In genomic region chr7:43756368-43757072, GRCh38 we compare ENCODE assay signal across 10 cellular contexts. TPM values are rescaled to one million over a fixed set of nuclear protein-coding genes. Genes with fewer than 3 reads are reported as not detected.
DNase-seq lines count a peak whose midpoint lies in the region; ATAC-seq, FAIRE-seq and TF ChIP-seq lines count a peak whose summit lies in the region.
"Had no signal": no experiment of that assay in that cellular context is flagged by ENCODE, and none has a peak within 500 bp of the region (broad histone marks: within the 10 kb centered on the region; RNA-seq: fewer than 3 reads in every experiment).

No MANE protein-coding gene starts in this region.

- TF ChIP-seq CTCF in endodermal cell (conservative IDR thresholded peaks at IDR 0.05), result no peak
- no peak for TF ChIP-seq CTCF in mucosa of descending colon (IDR thresholded peaks at IDR 0.05)

- no peak for FAIRE-seq in HTR-8/SVneo (lab: Jason Lieb, UNC)
- FAIRE-seq: endothelial cell of umbilical vein had no signal

- H3K9me3 ChIP-seq in endodermal cell (ENCODE audit: control insufficient read depth, low read length) (no peaks in the 10 kb centered on the region), mucosa of descending colon (no peaks in the 10 kb centered on the region)

- H3K4me3 ChIP-seq in endodermal cell (ENCODE audit: low read length), result no peak overlapping the region
- no peak overlapping the region for H3K4me3 ChIP-seq in mucosa of descending colon
- H3K4me3 ChIP-seq: SK-N-MC had no signal

- DNase-seq in DMS 273 (lab: John Stamatoyannopoulos, UW; ENCODE audit: unreplicated experiment) (peak; percentile 70), HTR-8/SVneo (ENCODE audit: insufficient read length, low spot score) (peak; percentile 48), mucosa of gallbladder (ENCODE audit: low spot score) (peak; percentile 10), endodermal cell (no peak), NCI-H1105 treated with DMSO at 0.1 percent for 48 hours (lab: John Stamatoyannopoulos, UW) (no peak), mucosa of descending colon (no peak)
- no peak for DNase-seq in activated naive CD4-positive, alpha-beta T cell treated with anti-CD3 and anti-CD28 coated beads, Interleukin-2, amount 50 U/mL, for 72 hours (ENCODE audit: low spot score in 2 of 2)

- ATAC-seq in activated naive CD4-positive, alpha-beta T cell treated with anti-CD3 and anti-CD28 coated beads, Interleukin-2, amount 50 U/mL, for 72 hours, result peak; percentile 19 to 72
- ATAC-seq in HG03469 (IDR thresholded peaks at IDR 0.05; ENCODE audit: unreplicated experiment) (no peak), mucosa of descending colon (no peak)

- H3K4me3 Mint-ChIP-seq in endodermal cell, result no peak overlapping the region

- H3K9ac ChIP-seq in endodermal cell (ENCODE audit: extremely low read depth, low read length, poor library complexity, severe bottlenecking), result no peak overlapping the region

- H3K4me1 Mint-ChIP-seq in endodermal cell, result peaks cover 11% of the 10 kb centered on the region

- H3K36me3 Mint-ChIP-seq in activated naive CD4-positive, alpha-beta T cell treated with anti-CD3 and anti-CD28 coated beads, Interleukin-2, amount 50 U/mL, for 72 hours, result no peaks in the 10 kb centered on the region
- no peaks in the 10 kb centered on the region for H3K36me3 Mint-ChIP-seq in endodermal cell (ENCODE audit: low read depth)

- no peak overlapping the region for H3K27ac ChIP-seq in endodermal cell (ENCODE audit: low read depth, low read length)
- H3K27ac ChIP-seq: SK-N-MC had no signal

- H3K27me3 ChIP-seq in endodermal cell (ENCODE audit: control insufficient read depth, insufficient read depth, low read length, poor library complexity, severe bottlenecking), result peaks cover 38% of the 10 kb centered on the region

- 100% methylated on average over 1 of the region's 1 CpG for WGBS in endodermal cell (ENCODE audit: insufficient coverage in 1 of 2, insufficient read length in 1 of 2), 2 experiments

- H3K4me1 ChIP-seq in endodermal cell (ENCODE audit: control insufficient read depth, insufficient read depth, low read length) (no peaks in the 10 kb centered on the region), mucosa of descending colon (ENCODE audit: low read depth) (no peaks in the 10 kb centered on the region)

- intact Hi-C loops in mucosa of descending colon (cut with DNase I, micrococcal nuclease), result no loop called here

- H3K27me3 Mint-ChIP-seq in endodermal cell (ENCODE audit: insufficient read depth), result peaks cover 34% of the 10 kb centered on the region

- no peaks in the 10 kb centered on the region for H3K9me3 Mint-ChIP-seq in activated naive CD4-positive, alpha-beta T cell treated with anti-CD3 and anti-CD28 coated beads, Interleukin-2, amount 50 U/mL, for 72 hours
- H3K9me3 Mint-ChIP-seq in endodermal cell, result no peaks in the 10 kb centered on the region

- no peaks in the 10 kb centered on the region for H3K36me3 ChIP-seq in endodermal cell (ENCODE audit: control insufficient read depth, insufficient read depth, low read length)
- no peaks in the 10 kb centered on the region for H3K36me3 ChIP-seq in mucosa of descending colon (ENCODE audit: low read depth)

- H3K27ac Mint-ChIP-seq in activated naive CD4-positive, alpha-beta T cell treated with anti-CD3 and anti-CD28 coated beads, Interleukin-2, amount 50 U/mL, for 72 hours, result no peak overlapping the region
- no peak overlapping the region for H3K27ac Mint-ChIP-seq in endodermal cell

RNA-seq across cellular contexts. Expression of gene BLVRA, which starts 2.0 kb away (rescaled TPM):
- 10 to 100 TPM; 28.3 to 29.6 TPM for total RNA-seq in activated naive CD4-positive, alpha-beta T cell treated with anti-CD3 and anti-CD28 coated beads, Interleukin-2, amount 50 U/mL, for 72 hours
- total RNA-seq in mucosa of gallbladder (43.2 TPM), endodermal cell (10 to 100 TPM; 32.0 to 41.2 TPM), mucosa of descending colon (10 to 100 TPM in 2 of 3 donors, 1 to 10 TPM in 1; 8.1 to 55.4 (median 12.9) TPM)
- polyA plus RNA-seq in endodermal cell (2013, experiment 1 of 2), result 14.1 TPM
- polyA plus RNA-seq in endodermal cell (2013, experiment 2 of 2), result 11.2 TPM

RNA-seq across cellular contexts. Expression of gene COA1, which starts 27.2 kb away (rescaled TPM):
- 10 to 100 TPM; 31.9 to 72.4 TPM for total RNA-seq in activated naive CD4-positive, alpha-beta T cell treated with anti-CD3 and anti-CD28 coated beads, Interleukin-2, amount 50 U/mL, for 72 hours
- total RNA-seq in mucosa of gallbladder (43.6 TPM), endodermal cell (100 to 1,000 TPM; 104 to 144 TPM), mucosa of descending colon (10 to 100 TPM; 35.1 to 42.1 (median 38.8) TPM)
- 115 TPM for polyA plus RNA-seq in endodermal cell (2013, experiment 1 of 2)
- 119 TPM for polyA plus RNA-seq in endodermal cell (2013, experiment 2 of 2)

Comparison
In these comparisons a context has a peak if more than half of its experiments do, and no peak if none do; other contexts are left out.
1. DNase-seq: peak in DMS 273 (single experiment), HTR-8/SVneo (single experiment) and mucosa of gallbladder (single experiment); none in activated naive CD4-positive, alpha-beta T cell treated with anti-CD3 and anti-CD28 coated beads, Interleukin-2, amount 50 U/mL, for 72 hours (0 of 2), endodermal cell (single experiment), NCI-H1105 treated with DMSO at 0.1 percent for 48 hours (single experiment) and mucosa of descending colon (0 of 3).
2. ATAC-seq: peak in activated naive CD4-positive, alpha-beta T cell treated with anti-CD3 and anti-CD28 coated beads, Interleukin-2, amount 50 U/mL, for 72 hours (2 of 2); none in HG03469 (single experiment) and mucosa of descending colon (single experiment).